19 cellular contexts compared by ENCODE assay signal in genomic region chr15:88655780-88656488, GRCh38. TPM values are rescaled to one million over a fixed set of nuclear protein-coding genes. Genes with fewer than 3 reads are reported as not detected.
A peak's percentile ranks its signal among the peaks of the same experiment; 100 is the strongest.
DNase-seq lines count a peak whose midpoint lies in the region; ATAC-seq and TF ChIP-seq lines count a peak whose summit lies in the region.
"Had no signal": no experiment of that assay in that cellular context is flagged by ENCODE, and none has a peak within 500 bp of the region (broad histone marks: within the 10 kb centered on the region; RNA-seq: fewer than 3 reads in every experiment).

No MANE protein-coding gene starts in this region.

- TF ChIP-seq CTCF in HFFc6 (IDR thresholded peaks at IDR 0.05): peak; percentile 22; the same call in 1 of the 2 replicates

- intact Hi-C loops in sciatic nerve (cut with DNase I): no loop called here

- H3K27ac Mint-ChIP-seq in HFFc6: no peak overlapping the region
- H3K27ac Mint-ChIP-seq in activated naive CD8-positive, alpha-beta T cell treated with anti-CD3 and anti-CD28 coated beads for 36 hours: peak overlapping the region; percentile 45
- H3K27ac Mint-ChIP-seq: activated CD4-positive, alpha-beta T cell treated with anti-CD3 and anti-CD28 coated beads for 36 hours had no signal

- no peaks in the 10 kb centered on the region for H3K9me3 Mint-ChIP-seq in HFFc6
- no peaks in the 10 kb centered on the region for H3K9me3 Mint-ChIP-seq in activated naive CD8-positive, alpha-beta T cell treated with anti-CD3 and anti-CD28 coated beads for 36 hours
- H3K9me3 Mint-ChIP-seq: activated naive CD4-positive, alpha-beta T cell treated with anti-CD3 and anti-CD28 coated beads for 36 hours had no signal

- ATAC-seq in sciatic nerve: no peak
- ATAC-seq: HepG2, Panc1 had no signal

- H3K27me3 Mint-ChIP-seq in HFFc6 (ENCODE audit: insufficient read depth): peaks cover 3% of the 10 kb centered on the region
- H3K27me3 Mint-ChIP-seq in activated naive CD8-positive, alpha-beta T cell treated with anti-CD3 and anti-CD28 coated beads for 36 hours: no peaks in the 10 kb centered on the region
- H3K27me3 Mint-ChIP-seq: activated CD4-positive, alpha-beta T cell treated with anti-CD3 and anti-CD28 coated beads for 36 hours had no signal

- H3K4me1 Mint-ChIP-seq in HFFc6 (ENCODE audit: low read depth): peaks cover 26% of the 10 kb centered on the region
- H3K4me1 Mint-ChIP-seq in activated naive CD8-positive, alpha-beta T cell treated with anti-CD3 and anti-CD28 coated beads for 36 hours: peaks cover 76% of the 10 kb centered on the region

- H3K4me3 Mint-ChIP-seq in HFFc6: no peak overlapping the region
- no peak overlapping the region for H3K4me3 Mint-ChIP-seq in activated naive CD8-positive, alpha-beta T cell treated with anti-CD3 and anti-CD28 coated beads for 36 hours
- H3K4me3 Mint-ChIP-seq: activated CD4-positive, alpha-beta T cell treated with anti-CD3 and anti-CD28 coated beads for 36 hours; activated naive CD4-positive, alpha-beta T cell treated with anti-CD3 and anti-CD28 coated beads for 36 hours had no signal

- no peaks in the 10 kb centered on the region for H3K36me3 Mint-ChIP-seq in HFFc6 (ENCODE audit: low read depth)
- H3K36me3 Mint-ChIP-seq in activated naive CD8-positive, alpha-beta T cell treated with anti-CD3 and anti-CD28 coated beads for 36 hours: peaks cover 13% of the 10 kb centered on the region

- DNase-seq in activated CD4-positive, CD25-positive, alpha-beta regulatory T cell treated with anti-CD3 and anti-CD28 coated beads, Interleukin-2, amount 50 U/mL, for 72 hours: peak; percentile 25
- DNase-seq in activated CD4-positive, CD25-positive, alpha-beta regulatory T cell (lab: John Stamatoyannopoulos, UW): no peak
- DNase-seq in HFFc6 (no peak), sciatic nerve (ENCODE audit: low spot score) (peak; percentile 21), NCI-H1105 (lab: John Stamatoyannopoulos, UW) (no peak), Ammon's horn (ENCODE audit: low spot score) (no peak), NCI-H446 treated with DMSO at 0.1 percent for 48 hours (lab: John Stamatoyannopoulos, UW) (no peak)
- no peak for DNase-seq in activated naive CD8-positive, alpha-beta T cell treated with anti-CD3 and anti-CD28 coated beads for 36 hours
- DNase-seq: 8988T; activated CD4-positive, alpha-beta T cell treated with anti-CD3 and anti-CD28 coated beads for 36 hours; GF-D8; NCI-H2227 treated with DMSO at 0.1 percent for 48 hours; pancreas; stimulated activated CD4-positive, alpha-beta T cell treated with anti-CD3 and anti-CD28 coated beads, Interleukin-1b, Interleukin-23, amount 100 ng/mL, for 48 hours; T-helper 9 cell; uterus had no signal

RNA-seq across cellular contexts. Expression of gene ISG20, which starts 17.1 kb away (rescaled TPM):
- total RNA-seq in HFFc6 (2021; fragmentation: NEBNext Ultra II Directional; extraction: Animal tissue kit (Norgen Biotek cat#: 25700)): 1 to 10 TPM in 1 of 6 experiments, under 1 TPM in 5; 0.47 to 1.5 (median 0.76) TPM
- total RNA-seq in activated naive CD8-positive, alpha-beta T cell treated with anti-CD3 and anti-CD28 coated beads for 36 hours: 100 to 1,000 TPM; 108 to 110 TPM
- total RNA-seq in sciatic nerve: 20.2 TPM

RNA-seq across cellular contexts. Expression of gene AEN, which starts 34.8 kb away (rescaled TPM):
- total RNA-seq in HFFc6 (2021; fragmentation: NEBNext Ultra II Directional; extraction: Animal tissue kit (Norgen Biotek cat#: 25700)): 10 to 100 TPM; 65.4 to 73.4 (median 67.8) TPM
- total RNA-seq in activated naive CD8-positive, alpha-beta T cell treated with anti-CD3 and anti-CD28 coated beads for 36 hours: 10 to 100 TPM; 76.1 to 81.8 TPM
- 10.7 TPM for total RNA-seq in sciatic nerve

Comparison
In these comparisons a context has a peak if more than half of its experiments do, and no peak if none do; other contexts are left out.
1. DNase-seq: peak in activated CD4-positive, CD25-positive, alpha-beta regulatory T cell treated with anti-CD3 and anti-CD28 coated beads, Interleukin-2, amount 50 U/mL, for 72 hours (single experiment) and sciatic nerve (single experiment); none in activated CD4-positive, CD25-positive, alpha-beta regulatory T cell (0 of 4), HFFc6 (single experiment), activated naive CD8-positive, alpha-beta T cell treated with anti-CD3 and anti-CD28 coated beads for 36 hours (single experiment), NCI-H1105 (single experiment), Ammon's horn (single experiment) and NCI-H446 treated with DMSO at 0.1 percent for 48 hours (single experiment).